ENCODE assay signal across 21 cellular contexts in genomic region chr10:26815500-26815899, GRCh38. TPM values are rescaled to one million over a fixed set of nuclear protein-coding genes. Genes with fewer than 3 reads are reported as not detected.
A peak's percentile ranks its signal among the peaks of the same experiment; 100 is the strongest.
DNase-seq lines count a peak whose midpoint lies in the region; ATAC-seq, FAIRE-seq and TF ChIP-seq lines count a peak whose summit lies in the region.
"Had no signal": no experiment of that assay in that cellular context is flagged by ENCODE, and none has a peak within 500 bp of the region (broad histone marks: within the 10 kb centered on the region; RNA-seq: fewer than 3 reads in every experiment).

No MANE protein-coding gene starts in this region.

- H3K4me1 ChIP-seq in DOHH2 (ENCODE audit: control insufficient read depth, low read length) (peaks cover 62% of the 10 kb centered on the region), OCI-LY7 (ENCODE audit: insufficient read depth, low read length, poor library complexity, severe bottlenecking) (peaks cover 29% of the 10 kb centered on the region), K562 (replicated peaks in 1 of 2; ENCODE audit: control insufficient read depth in 2 of 2, insufficient read depth in 2 of 2, low read length in 2 of 2) (no peaks in the 10 kb centered on the region), lower lobe of right lung (no peaks in the 10 kb centered on the region)

- ATAC-seq in K562, result no peak
- ATAC-seq in lower lobe of right lung, result no peak
- ATAC-seq: CD8-positive, alpha-beta T cell had no signal

- H3K27me3 ChIP-seq in DOHH2 (ENCODE audit: control insufficient read depth, low read length) (no peaks in the 10 kb centered on the region), K562 (ENCODE audit: control insufficient read depth in 2 of 2, insufficient read depth in 2 of 2, low read length in 2 of 2) (no peaks in the 10 kb centered on the region), lower lobe of right lung (ENCODE audit: low read depth) (no peaks in the 10 kb centered on the region)
- H3K27me3 ChIP-seq: BLaER1 had no signal

- TF ChIP-seq CTCF in DOHH2 (IDR thresholded peaks at IDR 0.05; ENCODE audit: low read depth, low read length, poor library complexity, severe bottlenecking), result no peak
- TF ChIP-seq CTCF in OCI-LY7 (conservative IDR thresholded peaks at IDR 0.05; ENCODE audit: low read length), result no peak
- TF ChIP-seq CTCF in K562 (IDR thresholded peaks at IDR 0.05 in 2 of 3, conservative IDR thresholded peaks at IDR 0.05 in 1 of 3; ENCODE audit: insufficient read depth in 2 of 3, low read depth in 1 of 3, low read length in 3 of 3), result no peak
- TF ChIP-seq CTCF in lower lobe of right lung (IDR thresholded peaks at IDR 0.05), result no peak

- H3K9ac ChIP-seq in K562 (ENCODE audit: insufficient read depth in 1 of 2, low read depth in 2 of 2, low read length in 2 of 2), result no peak overlapping the region
- H3K9ac ChIP-seq: BLaER1, GM23248 had no signal

- no peak overlapping the region for H3K4me3 ChIP-seq in DOHH2 (ENCODE audit: low read length)
- no peak overlapping the region for H3K4me3 ChIP-seq in OCI-LY7 (ENCODE audit: low read depth, low read length, poor library complexity, severe bottlenecking)
- no peak overlapping the region for H3K4me3 ChIP-seq in K562
- H3K4me3 ChIP-seq in lower lobe of right lung, result no peak overlapping the region
- H3K4me3 ChIP-seq: BLaER1, GM23248 had no signal

- TF ChIP-seq EP300 in K562 (IDR thresholded peaks at IDR 0.05; ENCODE audit: low read length), result no peak

- BruUV-seq in OCI-LY7 (replicated peaks; lab: Mats Ljungman, UMichigan) (no TSS peak), K562 (replicated peaks; lab: Mats Ljungman, UMichigan) (no TSS peak)

- H3K9me1 ChIP-seq in K562 (ENCODE audit: control insufficient read depth, insufficient read depth, low read length), result no peaks in the 10 kb centered on the region

- H4K20me1 ChIP-seq in DOHH2 (ENCODE audit: control insufficient read depth, insufficient read depth, low read depth, low read length), result peaks cover 12% of the 10 kb centered on the region; the same call in 1 of the 2 replicates
- peaks cover 3% of the 10 kb centered on the region; the same call in 1 of the 2 replicates for H4K20me1 ChIP-seq in OCI-LY7 (ENCODE audit: insufficient read depth, low read length)
- H4K20me1 ChIP-seq in K562 (replicated peaks; ENCODE audit: control insufficient read depth, insufficient read depth, low read length), result no peaks in the 10 kb centered on the region; the same call in 1 of the 2 replicates

- H3K27ac ChIP-seq in DOHH2 (ENCODE audit: low read depth, low read length) (no peak overlapping the region), OCI-LY7 (ENCODE audit: low read depth, low read length, poor library complexity, severe bottlenecking) (no peak overlapping the region), K562 (ENCODE audit: extremely low read depth, low read depth, low read length) (no peak overlapping the region), lower lobe of right lung (no peak overlapping the region)
- H3K27ac ChIP-seq: BLaER1, C4-2B, GM23248 had no signal

- H3K36me3 ChIP-seq in DOHH2 (ENCODE audit: control insufficient read depth, low read length) (peaks cover 69% of the 10 kb centered on the region), OCI-LY7 (ENCODE audit: insufficient read depth, low read length) (peaks cover 54% of the 10 kb centered on the region), K562 (ENCODE audit: control insufficient read depth, insufficient read depth, low read length) (no peaks in the 10 kb centered on the region), lower lobe of right lung (no peaks in the 10 kb centered on the region)

- peaks cover 3% of the 10 kb centered on the region; the same call in 1 of the 2 replicates for H3F3A ChIP-seq in DOHH2 (ENCODE audit: control insufficient read depth, insufficient read depth)

- peak; percentile 68 for FAIRE-seq in GM12891 (lab: Jason Lieb, UNC)
- no peak for FAIRE-seq in K562 (lab: Jason Lieb, UNC)
- FAIRE-seq: A204.1, H1 had no signal

- DNase-seq in GM12891 (ENCODE audit: insufficient read length, low spot score) (no peak), OCI-LY7 (ENCODE audit: low spot score) (no peak), K562 (ENCODE audit: extremely low read depth in 1 of 4, low spot score in 3 of 4) (no peak), G401 (ENCODE audit: low spot score) (no peak), lower lobe of right lung (no peak), NCI-H446 treated with DMSO at 0.1 percent for 48 hours (lab: John Stamatoyannopoulos, UW) (no peak), A172 (ENCODE audit: low spot score) (no peak)
- DNase-seq: Caco-2; CD4-positive, CD25-positive, alpha-beta regulatory T cell; CD8-positive, alpha-beta T cell; DMS153; DND-41; EL; GM23248; H7; HCEC 1CT had no signal

- intact Hi-C loops in OCI-LY7 (cut with micrococcal nuclease; ENCODE audit: unreplicated experiment), result no loop called here
- intact Hi-C loops in K562 (cut with micrococcal nuclease), result no loop called here
- intact Hi-C loops in lower lobe of right lung (cut with DNase I), result no loop called here

- H3K4me2 ChIP-seq in DOHH2 (ENCODE audit: low read length) (peak overlapping the region; percentile 9; the same call in 1 of the 2 replicates), OCI-LY7 (ENCODE audit: low read length) (0 out of 2 replicates have a peak overlapping the region, but pooled peaks have one; percentile 1), K562 (ENCODE audit: insufficient read depth, low read length) (no peak overlapping the region)
- H3K4me2 ChIP-seq: BLaER1 had no signal

- H3K9me2 ChIP-seq in DOHH2 (replicated peaks; ENCODE audit: control insufficient read depth, low read length) (no peaks in the 10 kb centered on the region), OCI-LY7 (ENCODE audit: insufficient read depth, low read length) (no peaks in the 10 kb centered on the region)

- TF ChIP-seq POLR2A in GM12891 (IDR thresholded peaks at IDR 0.05; ENCODE audit: low read depth, low read length) (no peak), K562 (conservative IDR thresholded peaks at IDR 0.05) (no peak)

- POLR2A ChIA-PET in OCI-LY7 (lab: Charles Lee) (interaction anchor here (1.1 to 1.3 kb wide), 5 partner anchors 10 to 17 kb away, joined by 4 to 7 read pairs (median 5); no protein-coding TSS in a partner anchor), K562 (lab: Yijun Ruan, JAX) (no interaction called here)

- H3K9me3 ChIP-seq in DOHH2 (ENCODE audit: control insufficient read depth, insufficient read depth, low read length) (no peaks in the 10 kb centered on the region), OCI-LY7 (ENCODE audit: low read length) (peaks cover 7% of the 10 kb centered on the region; the same call in 1 of the 2 replicates), K562 (replicated peaks; ENCODE audit: control insufficient read depth, insufficient read depth, low read depth, low read length) (no peaks in the 10 kb centered on the region), lower lobe of right lung (no peaks in the 10 kb centered on the region)
- H3K9me3 ChIP-seq: Caco-2 had no signal

- in situ Hi-C loops in K562 (cut with MboI) (no loop called here), G401 (cut with HindIII; ENCODE audit: low sequenced_read_pairs) (no loop called here)

- H2AFZ ChIP-seq in OCI-LY7 (ENCODE audit: low read length), result no peak overlapping the region
- no peak overlapping the region for H2AFZ ChIP-seq in K562 (ENCODE audit: low read depth, low read length)
- H2AFZ ChIP-seq: GM23248 had no signal

- CTCF ChIA-PET in OCI-LY7 (lab: Charles Lee; ENCODE audit: unreplicated experiment) (interaction anchor here (1.0 kb wide), 1 partner anchor 9 kb away, joined by 3 read pairs; no protein-coding TSS in a partner anchor), K562 (lab: Yijun Ruan, JAX; ENCODE audit: low intra/inter-chr PET ratio) (no interaction called here)

- 100% methylated on average over 2 of the region's 2 CpGs for WGBS in K562 (ENCODE audit: insufficient coverage, low coverage, missing lambda C conversion rate)

- no peak for TF ChIP-seq RAD21 in K562 (CRISPR knock-in tag; conservative IDR thresholded peaks at IDR 0.05 in 1 of 2, IDR thresholded peaks at IDR 0.05 in 1 of 2)

- H3K79me2 ChIP-seq in DOHH2 (ENCODE audit: control insufficient read depth, low read length), result peaks cover 98% of the 10 kb centered on the region
- peaks cover 100% of the 10 kb centered on the region for H3K79me2 ChIP-seq in OCI-LY7 (ENCODE audit: insufficient read depth, low read depth, low read length)
- peaks cover 52% of the 10 kb centered on the region for H3K79me2 ChIP-seq in K562 (ENCODE audit: control insufficient read depth, insufficient read depth, low read length)

TF ChIP-seq in GM12891, 5 proteins besides CTCF, POLR2A, EP300 and RAD21 (continues in another document):
- TF ChIP-seq SPI1 (IDR thresholded peaks at IDR 0.05; ENCODE audit: low read depth, low read length), result no peak
- TF ChIP-seq TAF1 (IDR thresholded peaks at IDR 0.05; ENCODE audit: low read depth, low read length), result no peak
- TF ChIP-seq POLR2AphosphoS5 (IDR thresholded peaks at IDR 0.05; ENCODE audit: low read depth, low read length), result no peak

TF ChIP-seq in K562, 482 proteins besides CTCF, POLR2A, EP300 and RAD21 (continues in another document):
- no peak for TF ChIP-seq ZNF134 (CRISPR knock-in tag; conservative IDR thresholded peaks at IDR 0.05)
- TF ChIP-seq SRSF9 (IDR thresholded peaks at IDR 0.05; ENCODE audit: borderline replicate concordance, low read depth, low read length), result no peak

RNA-seq across cellular contexts. Expression of gene ABI1, which starts 45.3 kb away (rescaled TPM):
- polyA plus RNA-seq in GM12891 (2012; ENCODE audit: low read depth, missing spikeins), result 33.1 TPM
- 57.4 and 62.4 TPM in 2 replicates for total RNA-seq in OCI-LY7 (2014; rRNA removed; shearing (Covaris generic))
- total RNA-seq in OCI-LY7 (2022) (76.9 and 87.6 TPM in 2 replicates), K562 (2014; rRNA removed) (26.6 and 28.7 TPM in 2 replicates), K562 (2014; rRNA removed; fragmentation: Illumina TruSeq; extraction: Trizol) (39.0 and 46.8 TPM in 2 replicates), K562 (2015; rRNA removed; fragmentation: Illumina TruSeq; extraction: Trizol) (38.0 and 41.5 TPM in 2 replicates), K562 (2021) (32.4 and 35.0 TPM in 2 replicates), lower lobe of right lung (65.1 TPM)
- 18.6 and 42.7 TPM in 2 replicates for total RNA-seq in K562 (2011; cell fraction: chromatin; rRNA removed; ENCODE audit: low replicate concordance)
- total RNA-seq in K562 (2011; cell fraction: nucleolus; rRNA removed), result 9.8 and 10.5 TPM in 2 replicates
- 17.5 and 23.7 TPM in 2 replicates for total RNA-seq in K562 (2011; cell fraction: nucleoplasm; rRNA removed)
- polyA plus RNA-seq in K562 (2011; rRNA removed) (37.8 and 47.3 TPM in 2 replicates), K562 (2014; fragmentation: Illumina TruSeq; extraction: Trizol) (40.6 and 48.2 TPM in 2 replicates), K562 (2014; fragmentation: Nextera tagmentation; extraction: Ambion mirVana) (10 to 100 TPM; 39.0 to 52.3 TPM), K562 (2014; rRNA removed) (22.1 and 23.8 TPM in 2 replicates)
- polyA plus RNA-seq in K562 (2011; cell fraction: cytosol; rRNA removed), result 25.1 and 32.8 TPM in 2 replicates
- 20.0 and 28.9 TPM in 2 replicates for polyA plus RNA-seq in K562 (2011; cell fraction: nucleus; rRNA removed)
- polyA plus RNA-seq in K562 (2012), result 33.7 and 35.1 TPM in 2 replicates
- polyA minus RNA-seq in K562 (2011; rRNA and poly(A)+ RNA removed), result 42.7 and 51.0 TPM in 2 replicates
- 13.0 and 18.2 TPM in 2 replicates for polyA minus RNA-seq in K562 (2011; cell fraction: cytosol; rRNA and poly(A)+ RNA removed)
- 17.9 and 34.8 TPM in 2 replicates for polyA minus RNA-seq in K562 (2011; cell fraction: nucleus; rRNA and poly(A)+ RNA removed)
- 44.9 and 45.2 TPM in 2 replicates for total RNA-seq in G401 (2014; rRNA removed; shearing (Covaris generic))
- total RNA-seq in A172 (2014; rRNA removed; shearing (Covaris generic)), result 53.6 and 54.6 TPM in 2 replicates
